In the genomic region with DNA sequence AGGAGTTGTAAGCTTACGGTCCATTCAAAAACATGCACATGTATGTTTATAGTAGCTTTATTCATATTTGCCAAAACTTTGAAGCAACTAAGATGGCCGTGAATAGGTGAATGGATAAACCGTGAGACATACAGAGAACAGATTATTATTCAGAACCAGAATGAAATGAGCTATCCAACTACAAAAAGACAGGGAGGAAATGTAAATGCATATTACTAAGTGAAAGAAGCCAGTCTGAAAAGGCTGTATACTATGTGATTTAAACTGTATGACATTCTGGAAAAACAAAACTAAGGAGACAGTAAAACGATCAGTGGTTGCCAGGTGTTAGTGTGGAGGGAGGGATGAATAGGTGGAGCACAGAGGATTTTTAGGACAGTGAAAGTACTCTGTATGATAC, we compare ENCODE assay signal across 20 cellular contexts. TPM values are rescaled to one million over a fixed set of nuclear protein-coding genes. Genes with fewer than 3 reads are reported as not detected.
DNase-seq lines count a peak whose midpoint lies in the region; ATAC-seq and TF ChIP-seq lines count a peak whose summit lies in the region.
"Had no signal": no experiment of that assay in that cellular context is flagged by ENCODE, and none has a peak within 500 bp of the region (broad histone marks: within the 10 kb centered on the region; RNA-seq: fewer than 3 reads in every experiment).

No MANE protein-coding gene starts in this region.

- DNase-seq in activated CD4-positive, alpha-beta T cell treated with anti-CD3 and anti-CD28 coated beads for 36 hours: no peak
- DNase-seq in activated CD4-positive, alpha-beta T cell treated with anti-CD3 and anti-CD28 coated beads for 4 hours: no peak
- DNase-seq in activated naive CD4-positive, alpha-beta T cell treated with anti-CD3 and anti-CD28 coated beads, Interleukin-2, amount 10 ng/mL, durations not matched to agents 7 days and 5 days: no peak
- no peak for DNase-seq in activated T-helper 2 cell treated with anti-CD3 and anti-CD28 coated beads, Interferon-gamma antibody, Interleukin-2, Interleukin-4, amounts not matched to agents 10 μg/mL and 5 μg/mL and 100 μg/mL, durations not matched to agents 14 hours and 24 hours and 36 hours (ENCODE audit: low spot score)
- DNase-seq in stimulated activated naive CD8-positive, alpha-beta T cell treated with anti-CD3 and anti-CD28 coated beads, Interleukin-15, amount 100 ng/mL, for 72 hours: no peak
- DNase-seq in transverse colon: no peak
- DNase-seq: BE2C; CD4-positive, CD25-positive, alpha-beta regulatory T cell; COR-L47; DMS 273 treated with DMSO at 0.1 percent for 48 hours; H9; NCI-H1417; NCI-H187; NCI-H2107; NCI-H510A treated with DMSO at 0.1 percent for 48 hours; NCI-H82; OCI-M1 had no signal

- TF ChIP-seq EP300 in transverse colon (IDR thresholded peaks at IDR 0.05; ENCODE audit: low read depth): no peak

- H3K4me3 ChIP-seq in transverse colon: no peak overlapping the region

- intact Hi-C loops in activated CD4-positive, alpha-beta T cell treated with anti-CD3 and anti-CD28 coated beads for 36 hours (cut with DNase I, micrococcal nuclease): loop anchor here (1.0 kb wide), 2 partner anchors 16 to 20 kb away; partner anchors contain the start of gene NDFIP2 (in 1 of the 2)
- intact Hi-C loops in activated T-helper 2 cell treated with anti-CD3 and anti-CD28 coated beads, Interferon-gamma antibody, Interleukin-2, Interleukin-4, amounts not matched to agents 10 μg/mL and 5 μg/mL and 100 μg/mL, durations not matched to agents 14 hours and 24 hours and 36 hours (cut with micrococcal nuclease): loop anchor here (1.0 to 2.0 kb wide), 5 partner anchors 9 to 44 kb away; partner anchors contain the start of gene NDFIP2
- intact Hi-C loops in transverse colon (cut with DNase I; ENCODE audit: low total_unique reads): no loop called here

- H3K36me3 Mint-ChIP-seq in activated CD4-positive, alpha-beta T cell treated with anti-CD3 and anti-CD28 coated beads for 36 hours (ENCODE audit: low read depth): peaks cover 48% of the 10 kb centered on the region
- H3K36me3 Mint-ChIP-seq in activated naive CD4-positive, alpha-beta T cell treated with anti-CD3 and anti-CD28 coated beads, Interleukin-2, amount 50 U/mL, for 24 hours: peaks cover 13% of the 10 kb centered on the region
- H3K36me3 Mint-ChIP-seq in activated naive CD4-positive, alpha-beta T cell treated with anti-CD3 and anti-CD28 coated beads, Interleukin-2, amount 10 ng/mL, durations not matched to agents 7 days and 5 days: peaks cover 14% of the 10 kb centered on the region
- H3K36me3 Mint-ChIP-seq in activated T-helper 2 cell treated with anti-CD3 and anti-CD28 coated beads, Interferon-gamma antibody, Interleukin-2, Interleukin-4, amounts not matched to agents 10 μg/mL and 5 μg/mL and 100 μg/mL, durations not matched to agents 14 hours and 24 hours and 36 hours (ENCODE audit: low read depth): peaks cover 73% of the 10 kb centered on the region
- H3K36me3 Mint-ChIP-seq: CD4-positive, CD25-positive, alpha-beta regulatory T cell had no signal

- H3K9me3 ChIP-seq in transverse colon: no peaks in the 10 kb centered on the region
- H3K9me3 ChIP-seq: BE2C had no signal

- in situ Hi-C loops in transverse colon (cut with MboI; ENCODE audit: low pct_ligation_motif_present in 1 of 4, low pct_unique_long_range_greater_than_20kb in 1 of 4, low sequenced_read_pairs in 3 of 4): no loop called here

- H3K27me3 Mint-ChIP-seq in activated CD4-positive, alpha-beta T cell treated with anti-CD3 and anti-CD28 coated beads for 36 hours: no peaks in the 10 kb centered on the region
- H3K27me3 Mint-ChIP-seq in activated naive CD4-positive, alpha-beta T cell treated with anti-CD3 and anti-CD28 coated beads, Interleukin-2, amount 50 U/mL, for 24 hours: no peaks in the 10 kb centered on the region
- no peaks in the 10 kb centered on the region for H3K27me3 Mint-ChIP-seq in activated naive CD4-positive, alpha-beta T cell treated with anti-CD3 and anti-CD28 coated beads, Interleukin-2, amount 10 ng/mL, durations not matched to agents 7 days and 5 days
- H3K27me3 Mint-ChIP-seq in activated T-helper 2 cell treated with anti-CD3 and anti-CD28 coated beads, Interferon-gamma antibody, Interleukin-2, Interleukin-4, amounts not matched to agents 10 μg/mL and 5 μg/mL and 100 μg/mL, durations not matched to agents 14 hours and 24 hours and 36 hours (ENCODE audit: low read depth): no peaks in the 10 kb centered on the region
- H3K27me3 Mint-ChIP-seq in stimulated activated naive CD8-positive, alpha-beta T cell treated with anti-CD3 and anti-CD28 coated beads, Interleukin-15, amount 100 ng/mL, for 72 hours: no peaks in the 10 kb centered on the region
- H3K27me3 Mint-ChIP-seq: CD4-positive, CD25-positive, alpha-beta regulatory T cell had no signal

- peaks cover 90% of the 10 kb centered on the region for H3K4me1 Mint-ChIP-seq in activated CD4-positive, alpha-beta T cell treated with anti-CD3 and anti-CD28 coated beads for 36 hours
- peaks cover 90% of the 10 kb centered on the region for H3K4me1 Mint-ChIP-seq in activated naive CD4-positive, alpha-beta T cell treated with anti-CD3 and anti-CD28 coated beads, Interleukin-2, amount 50 U/mL, for 24 hours
- H3K4me1 Mint-ChIP-seq in activated naive CD4-positive, alpha-beta T cell treated with anti-CD3 and anti-CD28 coated beads, Interleukin-2, amount 10 ng/mL, durations not matched to agents 7 days and 5 days: peaks cover 51% of the 10 kb centered on the region
- peaks cover 89% of the 10 kb centered on the region for H3K4me1 Mint-ChIP-seq in activated T-helper 2 cell treated with anti-CD3 and anti-CD28 coated beads, Interferon-gamma antibody, Interleukin-2, Interleukin-4, amounts not matched to agents 10 μg/mL and 5 μg/mL and 100 μg/mL, durations not matched to agents 14 hours and 24 hours and 36 hours (ENCODE audit: low read depth)
- peaks cover 74% of the 10 kb centered on the region for H3K4me1 Mint-ChIP-seq in stimulated activated naive CD8-positive, alpha-beta T cell treated with anti-CD3 and anti-CD28 coated beads, Interleukin-15, amount 100 ng/mL, for 72 hours

- H3K36me3 ChIP-seq in transverse colon: no peaks in the 10 kb centered on the region
- H3K36me3 ChIP-seq: BE2C had no signal

- peaks cover 0 to 35% (median 9%) of the 10 kb centered on the region in 4 donors for H3K4me1 ChIP-seq in transverse colon

- TF ChIP-seq CTCF in transverse colon (IDR thresholded peaks at IDR 0.05): no peak

- no peak for TF ChIP-seq POLR2A in transverse colon (IDR thresholded peaks at IDR 0.05)

- POLR2A ChIA-PET in activated CD4-positive, alpha-beta T cell treated with anti-CD3 and anti-CD28 coated beads for 36 hours (lab: Charles Lee): interaction anchor here (1.0 to 2.2 kb wide), 6 partner anchors 9 to 95 kb away, joined by 3 to 22 read pairs (median 6); partner anchors contain the start of genes NDFIP2 and RBM26

- peak overlapping the region; percentile 24 for H3K4me3 Mint-ChIP-seq in activated CD4-positive, alpha-beta T cell treated with anti-CD3 and anti-CD28 coated beads for 36 hours
- peak overlapping the region; percentile 11 for H3K4me3 Mint-ChIP-seq in activated naive CD4-positive, alpha-beta T cell treated with anti-CD3 and anti-CD28 coated beads, Interleukin-2, amount 50 U/mL, for 24 hours
- H3K4me3 Mint-ChIP-seq in activated naive CD4-positive, alpha-beta T cell treated with anti-CD3 and anti-CD28 coated beads, Interleukin-2, amount 10 ng/mL, durations not matched to agents 7 days and 5 days: no peak overlapping the region
- H3K4me3 Mint-ChIP-seq in activated T-helper 2 cell treated with anti-CD3 and anti-CD28 coated beads, Interferon-gamma antibody, Interleukin-2, Interleukin-4, amounts not matched to agents 10 μg/mL and 5 μg/mL and 100 μg/mL, durations not matched to agents 14 hours and 24 hours and 36 hours (ENCODE audit: low read depth): peak overlapping the region; percentile 43
- peak overlapping the region in 1 of 2 donors; percentile 58 for H3K4me3 Mint-ChIP-seq in stimulated activated naive CD8-positive, alpha-beta T cell treated with anti-CD3 and anti-CD28 coated beads, Interleukin-15, amount 100 ng/mL, for 72 hours
- H3K4me3 Mint-ChIP-seq: H9 had no signal

- ATAC-seq in activated CD4-positive, alpha-beta T cell treated with anti-CD3 and anti-CD28 coated beads for 36 hours: peak; percentile 64
- ATAC-seq in stimulated activated naive CD8-positive, alpha-beta T cell treated with anti-CD3 and anti-CD28 coated beads, Interleukin-15, amount 100 ng/mL, for 72 hours: peak; percentile 43

- H3K27me3 ChIP-seq in transverse colon: no peaks in the 10 kb centered on the region
- H3K27me3 ChIP-seq: BE2C had no signal

- H3K9me3 Mint-ChIP-seq in activated CD4-positive, alpha-beta T cell treated with anti-CD3 and anti-CD28 coated beads for 36 hours (ENCODE audit: low read depth): peaks cover 3% of the 10 kb centered on the region
- no peaks in the 10 kb centered on the region for H3K9me3 Mint-ChIP-seq in activated naive CD4-positive, alpha-beta T cell treated with anti-CD3 and anti-CD28 coated beads, Interleukin-2, amount 50 U/mL, for 24 hours
- H3K9me3 Mint-ChIP-seq in activated naive CD4-positive, alpha-beta T cell treated with anti-CD3 and anti-CD28 coated beads, Interleukin-2, amount 10 ng/mL, durations not matched to agents 7 days and 5 days: peaks cover 6% of the 10 kb centered on the region
- peaks cover 17% of the 10 kb centered on the region for H3K9me3 Mint-ChIP-seq in activated T-helper 2 cell treated with anti-CD3 and anti-CD28 coated beads, Interferon-gamma antibody, Interleukin-2, Interleukin-4, amounts not matched to agents 10 μg/mL and 5 μg/mL and 100 μg/mL, durations not matched to agents 14 hours and 24 hours and 36 hours
- H3K9me3 Mint-ChIP-seq in stimulated activated naive CD8-positive, alpha-beta T cell treated with anti-CD3 and anti-CD28 coated beads, Interleukin-15, amount 100 ng/mL, for 72 hours: peaks cover 0 to 8% of the 10 kb centered on the region in 2 donors

- H3K27ac ChIP-seq in transverse colon: no peak overlapping the region
- H3K27ac ChIP-seq: HL-60, KMS-11 had no signal

- 86 to 96% methylated on average over 3 to 4 of the region's 4 CpGs for WGBS in transverse colon (ENCODE audit: low coverage in 1 of 2), 2 donors

- CTCF ChIA-PET in activated CD4-positive, alpha-beta T cell treated with anti-CD3 and anti-CD28 coated beads for 36 hours (lab: Charles Lee): interaction anchor here (0.6 to 4.3 kb wide), 9 partner anchors 12 to 77 kb away, joined by 3 to 30 read pairs (median 5); partner anchors contain the start of gene NDFIP2
- CTCF ChIA-PET in activated naive CD4-positive, alpha-beta T cell treated with anti-CD3 and anti-CD28 coated beads, Interleukin-2, amount 10 ng/mL, durations not matched to agents 7 days and 5 days (lab: Charles Lee): interaction anchor here (0.9 to 2.2 kb wide), 3 partner anchors 10 to 17 kb away, joined by 3 to 6 read pairs (median 3); no protein-coding TSS in a partner anchor

- peak overlapping the region; percentile 87 for H3K27ac Mint-ChIP-seq in activated CD4-positive, alpha-beta T cell treated with anti-CD3 and anti-CD28 coated beads for 36 hours
- H3K27ac Mint-ChIP-seq in activated naive CD4-positive, alpha-beta T cell treated with anti-CD3 and anti-CD28 coated beads, Interleukin-2, amount 50 U/mL, for 24 hours: peak overlapping the region; percentile 69
- no peak overlapping the region for H3K27ac Mint-ChIP-seq in activated naive CD4-positive, alpha-beta T cell treated with anti-CD3 and anti-CD28 coated beads, Interleukin-2, amount 10 ng/mL, durations not matched to agents 7 days and 5 days
- H3K27ac Mint-ChIP-seq in activated T-helper 2 cell treated with anti-CD3 and anti-CD28 coated beads, Interferon-gamma antibody, Interleukin-2, Interleukin-4, amounts not matched to agents 10 μg/mL and 5 μg/mL and 100 μg/mL, durations not matched to agents 14 hours and 24 hours and 36 hours: peak overlapping the region; percentile 80
- no peak overlapping the region for H3K27ac Mint-ChIP-seq in stimulated activated naive CD8-positive, alpha-beta T cell treated with anti-CD3 and anti-CD28 coated beads, Interleukin-15, amount 100 ng/mL, for 72 hours
- H3K27ac Mint-ChIP-seq: H9 had no signal

RNA-seq across cellular contexts. Expression of gene NDFIP2, which starts 19.9 kb away (rescaled TPM):
- 100 to 1,000 TPM; 160 to 205 TPM for total RNA-seq in activated CD4-positive, alpha-beta T cell treated with anti-CD3 and anti-CD28 coated beads for 36 hours
- total RNA-seq in activated T-helper 2 cell treated with anti-CD3 and anti-CD28 coated beads, Interferon-gamma antibody, Interleukin-2, Interleukin-4, amounts not matched to agents 10 μg/mL and 5 μg/mL and 100 μg/mL, durations not matched to agents 14 hours and 24 hours and 36 hours: 227 and 231 TPM in 2 replicates
- total RNA-seq in transverse colon: 100 to 1,000 TPM in 1 of 4 donors, 10 to 100 TPM in 3; 56.9 to 116 (median 83.6) TPM

Comparison
In these comparisons a context has a peak if more than half of its experiments do, and no peak if none do; other contexts are left out.
1. H3K27ac Mint-ChIP-seq: peak in activated CD4-positive, alpha-beta T cell treated with anti-CD3 and anti-CD28 coated beads for 36 hours (single experiment), activated naive CD4-positive, alpha-beta T cell treated with anti-CD3 and anti-CD28 coated beads, Interleukin-2, amount 50 U/mL, for 24 hours (single experiment) and activated T-helper 2 cell treated with anti-CD3 and anti-CD28 coated beads, Interferon-gamma antibody, Interleukin-2, Interleukin-4, amounts not matched to agents 10 μg/mL and 5 μg/mL and 100 μg/mL, durations not matched to agents 14 hours and 24 hours and 36 hours (single experiment); none in activated naive CD4-positive, alpha-beta T cell treated with anti-CD3 and anti-CD28 coated beads, Interleukin-2, amount 10 ng/mL, durations not matched to agents 7 days and 5 days (single experiment) and stimulated activated naive CD8-positive, alpha-beta T cell treated with anti-CD3 and anti-CD28 coated beads, Interleukin-15, amount 100 ng/mL, for 72 hours (0 of 2).